Comparison of ENCODE assay signal across 16 cellular contexts in genomic region chr14:22095845-22096510, GRCh38.
DNase-seq lines count a peak whose midpoint lies in the region; ATAC-seq and TF ChIP-seq lines count a peak whose summit lies in the region.
"Had no signal": no experiment of that assay in that cellular context is flagged by ENCODE, and none has a peak within 500 bp of the region (broad histone marks: within the 10 kb centered on the region; RNA-seq: fewer than 3 reads in every experiment).

No MANE protein-coding gene starts in this region.

- peak; percentile 15 for ATAC-seq in HG03354 (IDR thresholded peaks at IDR 0.05; ENCODE audit: poor library complexity, severe bottlenecking, unreplicated experiment)
- ATAC-seq in activated naive CD8-positive, alpha-beta T cell treated with anti-CD3 and anti-CD28 coated beads, Interleukin-2, amount 10 ng/mL, durations not matched to agents 7 days and 5 days (ENCODE audit: low read depth): peak; percentile 20
- ATAC-seq in naive thymus-derived CD4-positive, alpha-beta T cell: peak; percentile 60
- ATAC-seq: K562, lower lobe of right lung, PC-3 had no signal

- peaks cover 51% of the 10 kb centered on the region for H3K4me1 ChIP-seq in CD4-positive, alpha-beta memory T cell (ENCODE audit: insufficient read depth, low read length)
- H3K4me1 ChIP-seq in naive thymus-derived CD4-positive, alpha-beta T cell (ENCODE audit: control insufficient read depth in 2 of 2, insufficient read depth in 2 of 2, low read length in 2 of 2): peaks cover 3 to 32% of the 10 kb centered on the region in 2 donors
- H3K4me1 ChIP-seq in BE2C (no peaks in the 10 kb centered on the region), Caco-2 (no peaks in the 10 kb centered on the region)
- H3K4me1 ChIP-seq: HAP-1, lower lobe of right lung had no signal

- no peak overlapping the region for H3K4me3 ChIP-seq in CD4-positive, alpha-beta memory T cell (ENCODE audit: low read length in 2 of 2)
- H3K4me3 ChIP-seq in naive thymus-derived CD4-positive, alpha-beta T cell (ENCODE audit: low read length): peak overlapping the region; percentile 35
- H3K4me3 ChIP-seq in BE2C (ENCODE audit: low read depth, low read length) (no peak overlapping the region), Caco-2 (ENCODE audit: low read depth, low read length) (no peak overlapping the region)
- H3K4me3 ChIP-seq: HAP-1, K562, lower lobe of right lung had no signal

- H3K27ac Mint-ChIP-seq in CD4-positive, alpha-beta memory T cell: peak overlapping the region; percentile 72 to 93 (median 87)
- H3K27ac Mint-ChIP-seq in activated naive CD8-positive, alpha-beta T cell treated with anti-CD3 and anti-CD28 coated beads, Interleukin-2, amount 10 ng/mL, durations not matched to agents 7 days and 5 days: peak overlapping the region; percentile 94
- H3K27ac Mint-ChIP-seq in naive thymus-derived CD4-positive, alpha-beta T cell: peak overlapping the region; percentile 70 to 94 (median 88)
- no peak overlapping the region for H3K27ac Mint-ChIP-seq in Caco-2 (ENCODE audit: unreplicated experiment)
- H3K27ac Mint-ChIP-seq: CD14-positive monocyte had no signal

- peak in 3 of 5 donors; percentile 28 to 57 (median 37) for DNase-seq in CD4-positive, alpha-beta memory T cell
- DNase-seq in activated naive CD8-positive, alpha-beta T cell treated with anti-CD3 and anti-CD28 coated beads, Interleukin-2, amount 10 ng/mL, durations not matched to agents 7 days and 5 days: no peak
- peak in 5 of 9 donors; percentile 40 to 51 (median 45) for DNase-seq in naive thymus-derived CD4-positive, alpha-beta T cell
- DNase-seq in AG08395 (ENCODE audit: low spot score) (no peak), BE2C (no peak), dedifferentiated amniotic fluid mesenchymal stem cell (ENCODE audit: extremely low spot score) (no peak), Caco-2 (no peak)
- DNase-seq: dermis blood vessel endothelial cell, lower lobe of right lung, PC-3, T-helper 9 cell had no signal

- H3K4me1 Mint-ChIP-seq in CD4-positive, alpha-beta memory T cell: peaks cover 20 to 45% (median 32%) of the 10 kb centered on the region in 4 donors
- H3K4me1 Mint-ChIP-seq in activated naive CD8-positive, alpha-beta T cell treated with anti-CD3 and anti-CD28 coated beads, Interleukin-2, amount 10 ng/mL, durations not matched to agents 7 days and 5 days: peaks cover 23% of the 10 kb centered on the region
- H3K4me1 Mint-ChIP-seq in naive thymus-derived CD4-positive, alpha-beta T cell: peaks cover 1 to 72% (median 58%) of the 10 kb centered on the region in 7 donors
- H3K4me1 Mint-ChIP-seq in Caco-2 (ENCODE audit: low read depth, unreplicated experiment): no peaks in the 10 kb centered on the region

- CTCF ChIA-PET in CD4-positive, alpha-beta memory T cell (lab: Charles Lee; ENCODE audit: partially characterized antibody): interaction anchor here (1.0 to 1.3 kb wide), 2 partner anchors 12 to 49 kb away, joined by 3 read pairs; no protein-coding TSS in a partner anchor
- CTCF ChIA-PET in naive thymus-derived CD4-positive, alpha-beta T cell (lab: Charles Lee): interaction anchor here (0.6 to 1.7 kb wide), 6 partner anchors 25 to 588 kb away, joined by 3 to 7 read pairs (median 4); no protein-coding TSS in a partner anchor
- CTCF ChIA-PET in Caco-2 (lab: Charles Lee): no interaction called here

- no peaks in the 10 kb centered on the region for H3K27me3 Mint-ChIP-seq in CD4-positive, alpha-beta memory T cell
- no peaks in the 10 kb centered on the region for H3K27me3 Mint-ChIP-seq in activated naive CD8-positive, alpha-beta T cell treated with anti-CD3 and anti-CD28 coated beads, Interleukin-2, amount 10 ng/mL, durations not matched to agents 7 days and 5 days
- no peaks in the 10 kb centered on the region for H3K27me3 Mint-ChIP-seq in naive thymus-derived CD4-positive, alpha-beta T cell
- peaks cover 2% of the 10 kb centered on the region for H3K27me3 Mint-ChIP-seq in Caco-2 (ENCODE audit: insufficient read depth, unreplicated experiment)

- peak overlapping the region; percentile 66 to 85 (median 77) for H3K4me3 Mint-ChIP-seq in CD4-positive, alpha-beta memory T cell
- H3K4me3 Mint-ChIP-seq in activated naive CD8-positive, alpha-beta T cell treated with anti-CD3 and anti-CD28 coated beads, Interleukin-2, amount 10 ng/mL, durations not matched to agents 7 days and 5 days: peak overlapping the region; percentile 84
- H3K4me3 Mint-ChIP-seq in naive thymus-derived CD4-positive, alpha-beta T cell: peak overlapping the region; percentile 67 to 90 (median 84)
- no peak overlapping the region for H3K4me3 Mint-ChIP-seq in Caco-2 (ENCODE audit: unreplicated experiment)
- H3K4me3 Mint-ChIP-seq: CD14-positive monocyte had no signal

- no peaks in the 10 kb centered on the region for H3K36me3 ChIP-seq in CD4-positive, alpha-beta memory T cell (ENCODE audit: insufficient read depth, low read length)
- no peaks in the 10 kb centered on the region for H3K36me3 ChIP-seq in naive thymus-derived CD4-positive, alpha-beta T cell (ENCODE audit: control insufficient read depth in 2 of 3, insufficient read depth in 3 of 3, low read length in 3 of 3)
- H3K36me3 ChIP-seq in BE2C: no peaks in the 10 kb centered on the region
- H3K36me3 ChIP-seq in Caco-2 (ENCODE audit: control insufficient read depth, insufficient read depth, low read length): no peaks in the 10 kb centered on the region
- H3K36me3 ChIP-seq: HAP-1, lower lobe of right lung had no signal

- no TSS peak for BruUV-seq in Caco-2 (replicated peaks; lab: Mats Ljungman, UMichigan)

- H3K9me3 Mint-ChIP-seq in CD4-positive, alpha-beta memory T cell: no peaks in the 10 kb centered on the region
- no peaks in the 10 kb centered on the region for H3K9me3 Mint-ChIP-seq in activated naive CD8-positive, alpha-beta T cell treated with anti-CD3 and anti-CD28 coated beads, Interleukin-2, amount 10 ng/mL, durations not matched to agents 7 days and 5 days
- H3K9me3 Mint-ChIP-seq in naive thymus-derived CD4-positive, alpha-beta T cell: no peaks in the 10 kb centered on the region
- no peaks in the 10 kb centered on the region for H3K9me3 Mint-ChIP-seq in Caco-2 (ENCODE audit: unreplicated experiment)
- H3K9me3 Mint-ChIP-seq: activated naive CD4-positive, alpha-beta T cell treated with anti-CD3 and anti-CD28 coated beads, Interleukin-2, amount 50 U/mL, for 72 hours; CD14-positive monocyte had no signal

- TF ChIP-seq CTCF in BE2C (IDR thresholded peaks at IDR 0.05; ENCODE audit: low read depth, low read length): no peak
- no peak for TF ChIP-seq CTCF in Caco-2 (IDR thresholded peaks at IDR 0.05; ENCODE audit: insufficient read depth in 1 of 2, low read depth in 1 of 2, low read length in 1 of 2, severe bottlenecking in 1 of 2, unreplicated experiment in 1 of 2)

- no peaks in the 10 kb centered on the region for H3K9me3 ChIP-seq in CD4-positive, alpha-beta memory T cell (ENCODE audit: control insufficient read depth in 1 of 2, low read length in 2 of 2)
- no peaks in the 10 kb centered on the region for H3K9me3 ChIP-seq in naive thymus-derived CD4-positive, alpha-beta T cell (ENCODE audit: control insufficient read depth in 2 of 3, low read length in 3 of 3)
- H3K9me3 ChIP-seq in BE2C: no peaks in the 10 kb centered on the region
- H3K9me3 ChIP-seq in Caco-2: no peaks in the 10 kb centered on the region
- H3K9me3 ChIP-seq: HAP-1, lower lobe of right lung had no signal

- POLR2A ChIA-PET in CD4-positive, alpha-beta memory T cell (lab: Charles Lee; ENCODE audit: partially characterized antibody): interaction anchor here (0.6 to 1.7 kb wide), 7 partner anchors 10 to 461 kb away, joined by 3 to 7 read pairs (median 4); no protein-coding TSS in a partner anchor
- POLR2A ChIA-PET in activated naive CD8-positive, alpha-beta T cell treated with anti-CD3 and anti-CD28 coated beads, Interleukin-2, amount 10 ng/mL, durations not matched to agents 7 days and 5 days (lab: Charles Lee): interaction anchor here (0.9 kb wide), 2 partner anchors 10 to 13 kb away, joined by 3 to 4 read pairs; no protein-coding TSS in a partner anchor
- POLR2A ChIA-PET in naive thymus-derived CD4-positive, alpha-beta T cell (lab: Charles Lee): interaction anchor here (0.7 to 1.0 kb wide), 5 partner anchors 9 to 466 kb away, joined by 3 to 5 read pairs (median 3); no protein-coding TSS in a partner anchor
- POLR2A ChIA-PET in Caco-2 (lab: Charles Lee): no interaction called here

- peak overlapping the region; percentile 31 for H3K27ac ChIP-seq in CD4-positive, alpha-beta memory T cell (ENCODE audit: low read depth, low read length)
- H3K27ac ChIP-seq in naive thymus-derived CD4-positive, alpha-beta T cell (ENCODE audit: low read depth, low read length): peak overlapping the region; percentile 46
- H3K27ac ChIP-seq: lower lobe of right lung had no signal

- intact Hi-C loops in CD4-positive, alpha-beta memory T cell (cut with micrococcal nuclease): no loop called here
- intact Hi-C loops in naive thymus-derived CD4-positive, alpha-beta T cell (cut with micrococcal nuclease): loop anchor here (1.0 to 5.0 kb wide), 3 partner anchors 10 to 94 kb away; no protein-coding TSS in a partner anchor
- intact Hi-C loops in Caco-2 (cut with micrococcal nuclease; ENCODE audit: unreplicated experiment): no loop called here

- no peaks in the 10 kb centered on the region for H3K36me3 Mint-ChIP-seq in CD4-positive, alpha-beta memory T cell
- no peaks in the 10 kb centered on the region for H3K36me3 Mint-ChIP-seq in activated naive CD8-positive, alpha-beta T cell treated with anti-CD3 and anti-CD28 coated beads, Interleukin-2, amount 10 ng/mL, durations not matched to agents 7 days and 5 days
- H3K36me3 Mint-ChIP-seq in naive thymus-derived CD4-positive, alpha-beta T cell: no peaks in the 10 kb centered on the region
- no peaks in the 10 kb centered on the region for H3K36me3 Mint-ChIP-seq in Caco-2 (ENCODE audit: insufficient read depth, unreplicated experiment)
- H3K36me3 Mint-ChIP-seq: activated naive CD4-positive, alpha-beta T cell treated with anti-CD3 and anti-CD28 coated beads, Interleukin-2, amount 50 U/mL, for 72 hours; CD14-positive monocyte had no signal

- no peaks in the 10 kb centered on the region for H3K27me3 ChIP-seq in CD4-positive, alpha-beta memory T cell (ENCODE audit: insufficient read depth, low read length)
- H3K27me3 ChIP-seq in naive thymus-derived CD4-positive, alpha-beta T cell (ENCODE audit: control insufficient read depth in 2 of 2, insufficient read depth in 2 of 2, low read length in 2 of 2): no peaks in the 10 kb centered on the region
- H3K27me3 ChIP-seq in BE2C: no peaks in the 10 kb centered on the region
- no peaks in the 10 kb centered on the region; the same call in 1 of the 2 replicates for H3K27me3 ChIP-seq in Caco-2 (replicated peaks; ENCODE audit: control insufficient read depth, insufficient read depth, low read length)

Comparison
In these comparisons a context has a peak if more than half of its experiments do, and no peak if none do; other contexts are left out.
1. DNase-seq: peak in CD4-positive, alpha-beta memory T cell (3 of 5) and naive thymus-derived CD4-positive, alpha-beta T cell (5 of 9); none in activated naive CD8-positive, alpha-beta T cell treated with anti-CD3 and anti-CD28 coated beads, Interleukin-2, amount 10 ng/mL, durations not matched to agents 7 days and 5 days (single experiment), AG08395 (single experiment), BE2C (single experiment), dedifferentiated amniotic fluid mesenchymal stem cell (single experiment) and Caco-2 (0 of 2).
2. intact Hi-C loops: an anchor here in naive thymus-derived CD4-positive, alpha-beta T cell (1.0 to 5.0 kb wide); none called in CD4-positive, alpha-beta memory T cell and Caco-2.
3. Peak in every context shown above with its lines, with median percentiles within 50 percentile points of each other: ATAC-seq.